Comparison of ENCODE assay signal across 9 cellular contexts in genomic region chr11:64242920-64243854, GRCh38. TPM values are rescaled to one million over a fixed set of nuclear protein-coding genes. Genes with fewer than 3 reads are reported as not detected.
DNase-seq lines count a peak whose midpoint lies in the region; ATAC-seq and TF ChIP-seq lines count a peak whose summit lies in the region.
"Had no signal": no experiment of that assay in that cellular context is flagged by ENCODE, and none has a peak within 500 bp of the region (broad histone marks: within the 10 kb centered on the region; RNA-seq: fewer than 3 reads in every experiment).

No MANE protein-coding gene starts in this region.

- H3K36me3 Mint-ChIP-seq in activated T-cell treated with anti-CD3 and anti-CD28 coated beads, Interleukin-2, amount 50 U/mL, for 72 hours (ENCODE audit: insufficient read depth in 2 of 2) = peaks cover 1% of the 10 kb centered on the region in 2 donors
- peaks cover 30% of the 10 kb centered on the region for H3K36me3 Mint-ChIP-seq in activated CD8-positive, alpha-beta T cell treated with anti-CD3 and anti-CD28 coated beads, Interleukin-2, amount 10 ng/mL, durations not matched to agents 7 days and 5 days (ENCODE audit: low read depth)

- DNase-seq in activated T-cell treated with anti-CD3 and anti-CD28 coated beads, Interleukin-2, amount 50 U/mL, for 72 hours = no peak
- no peak for DNase-seq in activated T-cell treated with anti-CD3 and anti-CD28 coated beads, Interleukin-2, amount 50 U/mL, for 48 hours
- no peak for DNase-seq in activated CD8-positive, alpha-beta T cell treated with anti-CD3 and anti-CD28 coated beads, Interleukin-2, amount 10 ng/mL, durations not matched to agents 7 days and 5 days
- no peak for DNase-seq in right lobe of liver
- no peak for DNase-seq in thyroid gland
- DNase-seq in sciatic nerve (ENCODE audit: low spot score) = no peak
- no peak for DNase-seq in NCI-H1417 (lab: John Stamatoyannopoulos, UW)
- DNase-seq in NCI-H82 treated with DMSO at 0.1 percent for 48 hours (lab: John Stamatoyannopoulos, UW; ENCODE audit: unreplicated experiment) = no peak
- DNase-seq: NCI-H1092 treated with DMSO at 0.1 percent for 48 hours had no signal

- peak overlapping the region; percentile 88 to 93 for H3K4me3 Mint-ChIP-seq in activated T-cell treated with anti-CD3 and anti-CD28 coated beads, Interleukin-2, amount 50 U/mL, for 72 hours
- H3K4me3 Mint-ChIP-seq in activated CD8-positive, alpha-beta T cell treated with anti-CD3 and anti-CD28 coated beads, Interleukin-2, amount 10 ng/mL, durations not matched to agents 7 days and 5 days = peak overlapping the region; percentile 89

- H3K27me3 Mint-ChIP-seq in activated T-cell treated with anti-CD3 and anti-CD28 coated beads, Interleukin-2, amount 50 U/mL, for 72 hours (ENCODE audit: low read depth) = no peaks in the 10 kb centered on the region
- no peaks in the 10 kb centered on the region for H3K27me3 Mint-ChIP-seq in activated CD8-positive, alpha-beta T cell treated with anti-CD3 and anti-CD28 coated beads, Interleukin-2, amount 10 ng/mL, durations not matched to agents 7 days and 5 days (ENCODE audit: low read depth)

- H3K27ac ChIP-seq in right lobe of liver (no peak overlapping the region), thyroid gland (peak overlapping the region in 2 of 3 donors; percentile 78 to 99)

- H3K4me1 ChIP-seq in right lobe of liver = peaks cover 0 to 29% (median 11%) of the 10 kb centered on the region in 4 donors
- peaks cover 36 to 37% of the 10 kb centered on the region in 2 donors for H3K4me1 ChIP-seq in thyroid gland

- TF ChIP-seq CTCF in right lobe of liver (IDR thresholded peaks at IDR 0.05) (no peak), thyroid gland (IDR thresholded peaks at IDR 0.05) (no peak)

- H3K27me3 ChIP-seq in right lobe of liver (no peaks in the 10 kb centered on the region), thyroid gland (no peaks in the 10 kb centered on the region)

- no peaks in the 10 kb centered on the region for H3K9me3 Mint-ChIP-seq in activated T-cell treated with anti-CD3 and anti-CD28 coated beads, Interleukin-2, amount 50 U/mL, for 72 hours
- H3K9me3 Mint-ChIP-seq in activated CD8-positive, alpha-beta T cell treated with anti-CD3 and anti-CD28 coated beads, Interleukin-2, amount 10 ng/mL, durations not matched to agents 7 days and 5 days (ENCODE audit: insufficient read depth) = no peaks in the 10 kb centered on the region

- TF ChIP-seq POLR2A in right lobe of liver (IDR thresholded peaks at IDR 0.05) = no peak
- TF ChIP-seq POLR2A in thyroid gland (IDR thresholded peaks at IDR 0.05) = no peak

- no peak for ATAC-seq in activated T-cell treated with anti-CD3 and anti-CD28 coated beads, Interleukin-2, amount 50 U/mL, for 72 hours (replicated peaks in 1 of 2)
- ATAC-seq in activated CD8-positive, alpha-beta T cell treated with anti-CD3 and anti-CD28 coated beads, Interleukin-2, amount 10 ng/mL, durations not matched to agents 7 days and 5 days = no peak
- ATAC-seq in right lobe of liver (no peak), sciatic nerve (no peak)

- H3K9me3 ChIP-seq in right lobe of liver (no peaks in the 10 kb centered on the region), thyroid gland (no peaks in the 10 kb centered on the region)

- intact Hi-C loops in right lobe of liver (cut with DNase I) = no loop called here
- intact Hi-C loops in thyroid gland (cut with DNase I) = no loop called here
- intact Hi-C loops in sciatic nerve (cut with DNase I) = no loop called here

- no peak overlapping the region for H3K27ac Mint-ChIP-seq in activated T-cell treated with anti-CD3 and anti-CD28 coated beads, Interleukin-2, amount 50 U/mL, for 72 hours
- peak overlapping the region; percentile 85 for H3K27ac Mint-ChIP-seq in activated CD8-positive, alpha-beta T cell treated with anti-CD3 and anti-CD28 coated beads, Interleukin-2, amount 10 ng/mL, durations not matched to agents 7 days and 5 days

- 81% methylated on average over 9 of the region's 16 CpGs for WGBS in right lobe of liver (ENCODE audit: insufficient coverage, low coverage, low lambda C conversion rate, missing lambda C conversion rate)
- 87 to 89% methylated on average over 16 of the region's 16 CpGs for WGBS in thyroid gland, 2 donors

- peaks cover 40% of the 10 kb centered on the region for H3K4me1 Mint-ChIP-seq in activated T-cell treated with anti-CD3 and anti-CD28 coated beads, Interleukin-2, amount 50 U/mL, for 72 hours (ENCODE audit: low read depth)
- H3K4me1 Mint-ChIP-seq in activated CD8-positive, alpha-beta T cell treated with anti-CD3 and anti-CD28 coated beads, Interleukin-2, amount 10 ng/mL, durations not matched to agents 7 days and 5 days (ENCODE audit: low read depth) = peaks cover 48% of the 10 kb centered on the region

- H3K4me3 ChIP-seq in right lobe of liver (peak overlapping the region in 2 of 3 donors; percentile 93 to 98), thyroid gland (replicated peaks in 1 of 3) (no peak overlapping the region)

- POLR2A ChIA-PET in activated CD8-positive, alpha-beta T cell treated with anti-CD3 and anti-CD28 coated beads, Interleukin-2, amount 10 ng/mL, durations not matched to agents 7 days and 5 days (lab: Charles Lee) = interaction anchor here (1.1 to 6.3 kb wide), 8 partner anchors 10 to 75 kb away, joined by 3 to 58 read pairs (median 18); partner anchors contain the start of genes FERMT3, NUDT22, PRDX5 and STIP1

- H3K36me3 ChIP-seq in right lobe of liver (peaks cover 0 to 5% (median 2%) of the 10 kb centered on the region in 4 donors), thyroid gland (peaks cover 1 to 2% of the 10 kb centered on the region in 2 donors)

- CTCF ChIA-PET in activated CD8-positive, alpha-beta T cell treated with anti-CD3 and anti-CD28 coated beads, Interleukin-2, amount 10 ng/mL, durations not matched to agents 7 days and 5 days (lab: Charles Lee) = interaction anchor here (1.1 to 6.8 kb wide), 9 partner anchors 7 to 113 kb away, joined by 3 to 57 read pairs (median 4); partner anchors contain the start of genes CATSPERZ, ESRRA, FERMT3 and PLCB3

RNA-seq across cellular contexts. Expression of gene FKBP2, which starts 2.3 kb away (rescaled TPM):
- total RNA-seq in activated T-cell treated with anti-CD3 and anti-CD28 coated beads, Interleukin-2, amount 50 U/mL, for 72 hours = 10 to 100 TPM; 34.2 to 41.5 TPM
- 10 to 100 TPM; 26.9 to 33.0 TPM for total RNA-seq in activated CD8-positive, alpha-beta T cell treated with anti-CD3 and anti-CD28 coated beads, Interleukin-2, amount 10 ng/mL, durations not matched to agents 7 days and 5 days
- 100 to 1,000 TPM in 1 of 6 experiments, 10 to 100 TPM in 5; 49.4 to 108 (median 66.7) TPM for total RNA-seq in right lobe of liver
- total RNA-seq in thyroid gland = 100 to 1,000 TPM; 107 to 271 (median 196) TPM
- total RNA-seq in sciatic nerve = 56.2 TPM

RNA-seq across cellular contexts. Expression of gene PPP1R14B, which starts 3.6 kb away (rescaled TPM):
- total RNA-seq in activated T-cell treated with anti-CD3 and anti-CD28 coated beads, Interleukin-2, amount 50 U/mL, for 72 hours = 100 to 1,000 TPM; 121 to 149 TPM
- total RNA-seq in activated CD8-positive, alpha-beta T cell treated with anti-CD3 and anti-CD28 coated beads, Interleukin-2, amount 10 ng/mL, durations not matched to agents 7 days and 5 days = 100 to 1,000 TPM; 178 to 197 TPM
- total RNA-seq in right lobe of liver = 10 to 100 TPM; 34.1 to 90.3 (median 49.7) TPM
- 100 to 1,000 TPM in 1 of 4 donors, 10 to 100 TPM in 3; 34.2 to 103 (median 83.8) TPM for total RNA-seq in thyroid gland
- total RNA-seq in sciatic nerve = 48.8 TPM

RNA-seq across cellular contexts. Expression of gene PLCB3, which starts 8.1 kb away (rescaled TPM):
- total RNA-seq in activated T-cell treated with anti-CD3 and anti-CD28 coated beads, Interleukin-2, amount 50 U/mL, for 72 hours = 10 to 100 TPM in 1 of 2 donors, 1 to 10 TPM in 1; 9.1 to 10.5 TPM
- 10 to 100 TPM; 19.7 TPM for total RNA-seq in activated CD8-positive, alpha-beta T cell treated with anti-CD3 and anti-CD28 coated beads, Interleukin-2, amount 10 ng/mL, durations not matched to agents 7 days and 5 days
- 1 to 10 TPM; 5.4 to 8.0 (median 6.7) TPM for total RNA-seq in right lobe of liver
- 10 to 100 TPM; 18.8 to 39.2 (median 23.5) TPM for total RNA-seq in thyroid gland
- total RNA-seq in sciatic nerve = 23.6 TPM

RNA-seq across cellular contexts. Expression of gene VEGFB, which starts 8.8 kb away (rescaled TPM):
- total RNA-seq in activated T-cell treated with anti-CD3 and anti-CD28 coated beads, Interleukin-2, amount 50 U/mL, for 72 hours = 10 to 100 TPM; 65.4 to 67.3 TPM
- 10 to 100 TPM; 81.5 to 87.8 TPM for total RNA-seq in activated CD8-positive, alpha-beta T cell treated with anti-CD3 and anti-CD28 coated beads, Interleukin-2, amount 10 ng/mL, durations not matched to agents 7 days and 5 days
- total RNA-seq in right lobe of liver (10 to 100 TPM in 5 of 6 experiments, 1 to 10 TPM in 1; 7.5 to 33.2 (median 16.6) TPM), thyroid gland (100 to 1,000 TPM in 1 of 4 donors, 10 to 100 TPM in 3; 52.9 to 101 (median 75.7) TPM), sciatic nerve (134 TPM)

RNA-seq across cellular contexts. Expression of gene DNAJC4, which starts 12.8 kb away (rescaled TPM):
- 10 to 100 TPM; 42.2 to 54.1 TPM for total RNA-seq in activated T-cell treated with anti-CD3 and anti-CD28 coated beads, Interleukin-2, amount 50 U/mL, for 72 hours
- total RNA-seq in activated CD8-positive, alpha-beta T cell treated with anti-CD3 and anti-CD28 coated beads, Interleukin-2, amount 10 ng/mL, durations not matched to agents 7 days and 5 days = 10 to 100 TPM; 38.0 to 41.3 TPM
- 10 to 100 TPM; 14.6 to 27.6 (median 21.4) TPM for total RNA-seq in right lobe of liver
- 10 to 100 TPM; 10.9 to 48.6 (median 21.9) TPM for total RNA-seq in thyroid gland
- total RNA-seq in sciatic nerve = 30.4 TPM

Comparison
In these comparisons a context has a peak if more than half of its experiments do, and no peak if none do; other contexts are left out.
1. H3K27ac ChIP-seq: peak in thyroid gland (2 of 3); none in right lobe of liver (0 of 3).
2. H3K4me3 ChIP-seq: peak in right lobe of liver (2 of 3); none in thyroid gland (0 of 3).